Comparison of ENCODE assay signal across 22 cellular contexts in genomic region chr1:71015745-71016144, GRCh38. TPM values are rescaled to one million over a fixed set of nuclear protein-coding genes. Genes with fewer than 3 reads are reported as not detected.
"Had no signal": no experiment of that assay in that cellular context is flagged by ENCODE, and none has a peak within 500 bp of the region (broad histone marks: within the 10 kb centered on the region; RNA-seq: fewer than 3 reads in every experiment).

No MANE protein-coding gene starts in this region.

- H3K4me1 ChIP-seq: left lung, lower lobe of right lung, tibial nerve had no signal

- DNase-seq: activated CD4-positive, alpha-beta memory T cell treated with anti-CD3 and anti-CD28 coated beads, Interleukin-2, amount 10 ng/mL, durations not matched to agents 7 days and 5 days; activated CD4-positive, alpha-beta T cell treated with anti-CD3 and anti-CD28 coated beads, Interleukin-2, amount 10 ng/mL, durations not matched to agents 24 days and 14 days; activated CD4-positive, CD25-positive, alpha-beta regulatory T cell treated with anti-CD3 and anti-CD28 coated beads, Interleukin-2, amount 50 U/mL, for 72 hours; activated CD8-positive, alpha-beta memory T cell treated with anti-CD3 and anti-CD28 coated beads, Interleukin-2, amount 50 U/mL, for 48 hours; activated gamma-delta T cell; activated naive CD4-positive, alpha-beta T cell treated with anti-CD3 and anti-CD28 coated beads, Interleukin-2, amount 10 ng/mL, durations not matched to agents 7 days and 5 days; activated T-cell treated with anti-CD3 and anti-CD28 coated beads, Interleukin-2, amount 50 U/mL, for 24 hours; amygdala; dermis blood vessel endothelial cell; effector CD8-positive, alpha-beta T cell; foreskin melanocyte; kidney glomerular epithelial cell; left lung; lower lobe of right lung; mucosa of descending colon; right cardiac atrium; stimulated activated CD4-positive, alpha-beta T cell treated with anti-CD3 and anti-CD28 coated beads, Interleukin-4, amount 100 ng/mL, for 1 hour; substantia nigra; SW 1271; T-helper 9 cell had no signal

- H3K27ac ChIP-seq: left lung, lower lobe of right lung, tibial nerve had no signal

- H3K27me3 ChIP-seq: left lung, tibial nerve had no signal

- ATAC-seq: left lung, lower lobe of right lung, mucosa of descending colon, right cardiac atrium had no signal

- H3K4me3 ChIP-seq: left lung, lower lobe of right lung, mucosa of descending colon, tibial nerve had no signal

- H3K9me3 ChIP-seq: left lung, lower lobe of right lung, mucosa of descending colon, tibial nerve had no signal

- H3K36me3 ChIP-seq: left lung, lower lobe of right lung, tibial nerve had no signal

RNA-seq across cellular contexts. Expression of gene PTGER3, which starts 31.9 kb away (rescaled TPM):
- total RNA-seq: dermis blood vessel endothelial cell, osteoblast had no signal
